ENCODE assay signal across 1 cellular context in genomic region chr16:11672206-11673090, GRCh38.
TF ChIP-seq lines count a peak whose summit lies in the region.

No MANE protein-coding gene starts in this region.

TF ChIP-seq in K562, 482 proteins besides CTCF, POLR2A, EP300 and RAD21 (continued from another document):
- TF ChIP-seq ETV6 (IDR thresholded peaks at IDR 0.05; ENCODE audit: borderline replicate concordance in 1 of 2, low read depth in 2 of 2, low read length in 1 of 2) (0 out of 4 replicates have a peak, but pooled peaks of 1 of the 2 experiments have one; percentile 52), ETV6 (CRISPR knock-in tag; IDR thresholded peaks at IDR 0.05; ENCODE audit: borderline replicate concordance) (no peak), NR2C2 (CRISPR knock-in tag; IDR thresholded peaks at IDR 0.05) (no peak), NR2C2 (tag; IDR thresholded peaks at IDR 0.05) (no peak), JUNB (CRISPR knock-in tag; conservative IDR thresholded peaks at IDR 0.05) (no peak), ELF4 (CRISPR knock-in tag; IDR thresholded peaks at IDR 0.05) (no peak), ZBTB8A (IDR thresholded peaks at IDR 0.05; ENCODE audit: partially characterized antibody) (no peak), HSF4 (CRISPR knock-in tag; IDR thresholded peaks at IDR 0.05; ENCODE audit: borderline replicate concordance) (no peak)
